Comparison of ENCODE assay signal across 6 cellular contexts in genomic region chr10:97687785-97688781, GRCh38. TPM values are rescaled to one million over a fixed set of nuclear protein-coding genes. Genes with fewer than 3 reads are reported as not detected.
A peak's percentile ranks its signal among the peaks of the same experiment; 100 is the strongest.
DNase-seq lines count a peak whose midpoint lies in the region; ATAC-seq and TF ChIP-seq lines count a peak whose summit lies in the region.

No MANE protein-coding gene starts in this region.

- TF ChIP-seq POLR2A in esophagus squamous epithelium (IDR thresholded peaks at IDR 0.05) = no peak

- no peaks in the 10 kb centered on the region for H3K9me3 ChIP-seq in cardiac muscle cell (ENCODE audit: low read depth)
- no peaks in the 10 kb centered on the region for H3K9me3 ChIP-seq in esophagus squamous epithelium

- intact Hi-C loops in Right ventricle myocardium superior (cut with DNase I) (no loop called here), esophagus squamous epithelium (cut with DNase I) (no loop called here)

- H3K4me3 Mint-ChIP-seq in stimulated activated naive CD8-positive, alpha-beta T cell treated with anti-CD3 and anti-CD28 coated beads, Interleukin-15, amount 100 ng/mL, for 72 hours = peak overlapping the region; percentile 78 to 91

- TF ChIP-seq CTCF in cardiac muscle cell (IDR thresholded peaks at IDR 0.05; ENCODE audit: low read depth, low read length) = no peak
- no peak for TF ChIP-seq CTCF in esophagus squamous epithelium (IDR thresholded peaks at IDR 0.05)

- no peaks in the 10 kb centered on the region for H3K36me3 ChIP-seq in cardiac muscle cell
- H3K36me3 ChIP-seq in esophagus squamous epithelium = no peaks in the 10 kb centered on the region

- H3K27ac ChIP-seq in cardiac muscle cell = peak overlapping the region; percentile 93
- peak overlapping the region; percentile 88 to 97 (median 94) for H3K27ac ChIP-seq in esophagus squamous epithelium

- H3K4me3 ChIP-seq in cardiac muscle cell = peak overlapping the region; percentile 14
- H3K4me3 ChIP-seq in esophagus squamous epithelium = peak overlapping the region; percentile 55 to 86 (median 70)

- 52 to 56% methylated on average over 12 to 14 of the region's 14 CpGs for WGBS in esophagus squamous epithelium, 2 donors

- H3K9me3 Mint-ChIP-seq in stimulated activated naive CD8-positive, alpha-beta T cell treated with anti-CD3 and anti-CD28 coated beads, Interleukin-15, amount 100 ng/mL, for 72 hours = no peaks in the 10 kb centered on the region

- ATAC-seq in Right ventricle myocardium superior (ENCODE audit: poor library complexity) = no peak
- no peak for ATAC-seq in stimulated activated naive CD8-positive, alpha-beta T cell treated with anti-CD3 and anti-CD28 coated beads, Interleukin-15, amount 100 ng/mL, for 72 hours

- H3K27me3 Mint-ChIP-seq in stimulated activated naive CD8-positive, alpha-beta T cell treated with anti-CD3 and anti-CD28 coated beads, Interleukin-15, amount 100 ng/mL, for 72 hours = no peaks in the 10 kb centered on the region

- peaks cover 22% of the 10 kb centered on the region for H3K4me1 Mint-ChIP-seq in stimulated activated naive CD8-positive, alpha-beta T cell treated with anti-CD3 and anti-CD28 coated beads, Interleukin-15, amount 100 ng/mL, for 72 hours

- no peaks in the 10 kb centered on the region for H3K27me3 ChIP-seq in cardiac muscle cell
- H3K27me3 ChIP-seq in esophagus squamous epithelium = no peaks in the 10 kb centered on the region

- peak overlapping the region in 1 of 2 donors; percentile 59 for H3K27ac Mint-ChIP-seq in stimulated activated naive CD8-positive, alpha-beta T cell treated with anti-CD3 and anti-CD28 coated beads, Interleukin-15, amount 100 ng/mL, for 72 hours

- DNase-seq in cardiac muscle cell (ENCODE audit: low read depth in 1 of 2, low spot score in 1 of 2) = peak in 1 of 2 donors; percentile 63
- DNase-seq in Right ventricle myocardium superior = no peak
- no peak for DNase-seq in esophagus squamous epithelium (lab: John Stamatoyannopoulos, UW)
- DNase-seq in stimulated activated naive CD8-positive, alpha-beta T cell treated with anti-CD3 and anti-CD28 coated beads, Interleukin-15, amount 100 ng/mL, for 72 hours = no peak
- no peak for DNase-seq in NCI-H2196 treated with DMSO at 0.1 percent for 48 hours (lab: John Stamatoyannopoulos, UW; ENCODE audit: unreplicated experiment)
- no peak for DNase-seq in stimulated activated naive CD4-positive, alpha-beta T cell (lab: John Stamatoyannopoulos, UW)

- H3K4me1 ChIP-seq in cardiac muscle cell (ENCODE audit: low read depth) (peaks cover 11% of the 10 kb centered on the region), esophagus squamous epithelium (peaks cover 42 to 73% (median 52%) of the 10 kb centered on the region in 3 donors)

RNA-seq across cellular contexts. Expression of gene AVPI1, which starts 1.0 kb away (rescaled TPM):
- total RNA-seq in cardiac muscle cell = 8.7 and 19.0 TPM in 2 replicates
- 12.9 and 15.8 TPM in 2 replicates for polyA plus RNA-seq in cardiac muscle cell
- total RNA-seq in Right ventricle myocardium superior = 7.9 TPM
- 10 to 100 TPM in 3 of 4 donors, 1 to 10 TPM in 1; 7.7 to 21.7 (median 15.4) TPM for total RNA-seq in esophagus squamous epithelium

RNA-seq across cellular contexts. Expression of gene MARVELD1, which starts 25.4 kb away (rescaled TPM):
- total RNA-seq in cardiac muscle cell (35.2 and 38.3 TPM in 2 replicates), Right ventricle myocardium superior (6.4 TPM), esophagus squamous epithelium (10 to 100 TPM in 2 of 4 donors, 1 to 10 TPM in 2; 4.0 to 20.5 (median 12.3) TPM)
- 41.7 and 55.5 TPM in 2 replicates for polyA plus RNA-seq in cardiac muscle cell

RNA-seq across cellular contexts. Expression of gene PI4K2A, which starts 47.6 kb away (rescaled TPM):
- total RNA-seq in cardiac muscle cell = 19.7 and 24.9 TPM in 2 replicates
- polyA plus RNA-seq in cardiac muscle cell = 15.8 and 20.1 TPM in 2 replicates
- 9.9 TPM for total RNA-seq in Right ventricle myocardium superior
- total RNA-seq in esophagus squamous epithelium = 10 to 100 TPM; 14.0 to 29.3 (median 19.6) TPM

RNA-seq across cellular contexts. Expression of gene ZFYVE27, which starts 48.8 kb away (rescaled TPM):
- total RNA-seq in cardiac muscle cell (39.1 and 59.8 TPM in 2 replicates), Right ventricle myocardium superior (10.6 TPM), esophagus squamous epithelium (10 to 100 TPM; 10.1 to 16.0 (median 13.4) TPM)
- 50.7 and 52.8 TPM in 2 replicates for polyA plus RNA-seq in cardiac muscle cell

RNA-seq across cellular contexts. Expression of gene MORN4, which starts 54.8 kb away (rescaled TPM):
- total RNA-seq in cardiac muscle cell = 16.8 and 18.7 TPM in 2 replicates
- 48.1 and 61.4 TPM in 2 replicates for polyA plus RNA-seq in cardiac muscle cell
- total RNA-seq in Right ventricle myocardium superior = 8.1 TPM
- 1 to 10 TPM in 2 of 4 donors, under 1 TPM in 2; 0.34 to 3.6 (median 1.2) TPM for total RNA-seq in esophagus squamous epithelium
